ENCODE assay signal across 1 cellular context in the genomic region with DNA sequence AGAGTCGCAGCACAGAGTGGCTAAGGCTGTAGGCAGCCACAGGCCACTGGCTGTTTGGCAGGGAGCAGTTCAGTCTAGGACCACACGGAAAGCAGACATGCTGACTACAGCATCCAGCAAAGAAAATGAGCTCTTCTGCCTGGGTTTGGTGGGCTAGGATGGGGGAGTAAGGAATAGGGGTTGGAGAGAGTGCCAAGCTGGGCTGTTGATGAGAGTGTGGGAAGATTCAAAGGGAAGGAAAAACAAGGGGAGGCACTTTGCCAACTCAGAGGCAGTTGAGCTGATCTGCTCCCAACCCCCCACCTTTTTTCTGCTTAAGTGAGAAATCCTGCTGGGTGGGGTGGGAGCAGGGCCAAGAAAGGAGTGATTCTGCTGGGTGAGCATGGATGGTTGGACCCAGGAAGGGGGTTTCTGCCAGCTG.
TF ChIP-seq lines count a peak whose summit lies in the region.

No MANE protein-coding gene starts in this region.

TF ChIP-seq in IMR-90, 13 proteins besides CTCF, POLR2A, EP300 and RAD21 (continued from another document):
- TF ChIP-seq, protein P1, sequence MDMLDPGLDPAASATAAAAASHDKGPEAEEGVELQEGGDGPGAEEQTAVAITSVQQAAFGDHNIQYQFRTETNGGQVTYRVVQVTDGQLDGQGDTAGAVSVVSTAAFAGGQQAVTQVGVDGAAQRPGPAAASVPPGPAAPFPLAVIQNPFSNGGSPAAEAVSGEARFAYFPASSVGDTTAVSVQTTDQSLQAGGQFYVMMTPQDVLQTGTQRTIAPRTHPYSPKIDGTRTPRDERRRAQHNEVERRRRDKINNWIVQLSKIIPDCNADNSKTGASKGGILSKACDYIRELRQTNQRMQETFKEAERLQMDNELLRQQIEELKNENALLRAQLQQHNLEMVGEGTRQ (IDR thresholded peaks at IDR 0.05; ENCODE audit: low read depth, low read length), result no peak
- no peak for TF ChIP-seq SMC3 (IDR thresholded peaks at IDR 0.05; ENCODE audit: low read depth, low read length)
- TF ChIP-seq MAZ (IDR thresholded peaks at IDR 0.05; ENCODE audit: borderline replicate concordance, low read depth, low read length), result no peak
- no peak for TF ChIP-seq MXI1 (IDR thresholded peaks at IDR 0.05; ENCODE audit: borderline replicate concordance, low read depth, low read length)
- TF ChIP-seq BHLHE40 (IDR thresholded peaks at IDR 0.05; ENCODE audit: low read depth, low read length), result no peak
- TF ChIP-seq MAFK (IDR thresholded peaks at IDR 0.05; ENCODE audit: low read depth, low read length), result no peak
- no peak for TF ChIP-seq RCOR1 (IDR thresholded peaks at IDR 0.05; ENCODE audit: insufficient replicate concordance, low read length)
